In genomic region chr7:152467225-152467624, GRCh38 we compare ENCODE assay signal across 27 cellular contexts.
"Had no signal": no experiment of that assay in that cellular context is flagged by ENCODE, and none has a peak within 500 bp of the region (broad histone marks: within the 10 kb centered on the region; RNA-seq: fewer than 3 reads in every experiment).

No MANE protein-coding gene starts in this region.

- H3K9me3 Mint-ChIP-seq: effector memory CD8-positive, alpha-beta T cell had no signal

- FAIRE-seq: endometrium, islet of Langerhans, keratinocyte had no signal

- H3K36me3 ChIP-seq: colonic mucosa, esophagus squamous epithelium, gastrocnemius medialis, heart right ventricle, left lung, lower lobe of right lung had no signal

- DNase-seq: colonic mucosa; cortex of kidney; effector CD8-positive, alpha-beta T cell; effector memory CD8-positive, alpha-beta T cell; endodermal cell; erythroblast; esophagus squamous epithelium; foreskin fibroblast; foreskin melanocyte; gastrocnemius medialis; glutamatergic neuron; head of caudate nucleus; heart right ventricle; hippocampal formation; left cardiac atrium; left ventricle myocardium superior; lower lobe of right lung; mesenchymal stem cell; mucosa of descending colon had no signal

- H3K27ac Mint-ChIP-seq: dendritic cell treated with granulocyte-macrophage colony-stimulating factor and Interleukin-4, amounts not matched to agents 40 ng/mL and 50 ng/mL, for 4 days; effector memory CD8-positive, alpha-beta T cell; endodermal cell; mesothelial cell of epicardium had no signal

- H3K4me3 ChIP-seq: colonic mucosa, esophagus squamous epithelium, gastrocnemius medialis, heart right ventricle, left lung, lower lobe of right lung, mucosa of descending colon had no signal

- ATAC-seq: effector memory CD8-positive, alpha-beta T cell; esophagus mucosa; gastrocnemius medialis; heart right ventricle; left cardiac atrium; left lung; left ventricle myocardium superior; lower lobe of right lung; mucosa of descending colon had no signal

- H3K27me3 Mint-ChIP-seq: dendritic cell treated with granulocyte-macrophage colony-stimulating factor and Interleukin-4, amounts not matched to agents 40 ng/mL and 50 ng/mL, for 4 days; effector memory CD8-positive, alpha-beta T cell had no signal

- H3K4me1 ChIP-seq: colonic mucosa had no signal

- H3K27ac ChIP-seq: colonic mucosa, epithelial cell of prostate, esophagus squamous epithelium, gastrocnemius medialis, heart right ventricle, left lung, lower lobe of right lung had no signal

- H3K4me3 Mint-ChIP-seq: dendritic cell treated with granulocyte-macrophage colony-stimulating factor and Interleukin-4, amounts not matched to agents 40 ng/mL and 50 ng/mL, for 4 days; effector memory CD8-positive, alpha-beta T cell; endodermal cell; mesothelial cell of epicardium had no signal

- H3K27me3 ChIP-seq: colonic mucosa, esophagus squamous epithelium, gastrocnemius medialis, heart right ventricle, left lung had no signal

- H3K9me3 ChIP-seq: colonic mucosa, esophagus squamous epithelium, gastrocnemius medialis, lower lobe of right lung had no signal
